ENCODE assay signal across 8 cellular contexts in genomic region chr6:52995913-52996685, GRCh38. TPM values are rescaled to one million over a fixed set of nuclear protein-coding genes. Genes with fewer than 3 reads are reported as not detected.
DNase-seq lines count a peak whose midpoint lies in the region; ATAC-seq, FAIRE-seq and TF ChIP-seq lines count a peak whose summit lies in the region.

No MANE protein-coding gene starts in this region.

- H3K27ac ChIP-seq in CD8-positive, alpha-beta memory T cell (ENCODE audit: low read depth, low read length): no peak overlapping the region
- H3K27ac ChIP-seq in body of pancreas: peak overlapping the region in 3 of 4 donors; percentile 21 to 97 (median 96)

- TF ChIP-seq RAD21 in Ishikawa (IDR thresholded peaks at IDR 0.05; ENCODE audit: low read depth): no peak

- ATAC-seq in SK-N-SH treated with all-trans-retinoic acid at 6 μM for 48 hours: peak; percentile 1; the same call in 2 of the 3 replicates
- no peak for ATAC-seq in body of pancreas

- no peaks in the 10 kb centered on the region for H3K9me3 ChIP-seq in CD8-positive, alpha-beta memory T cell (ENCODE audit: low read length)
- H3K9me3 ChIP-seq in body of pancreas: no peaks in the 10 kb centered on the region

- 17 to 19% methylated on average over 21 of the region's 21 CpGs for WGBS in body of pancreas, 2 donors

- POLR2A ChIA-PET in CD8-positive, alpha-beta memory T cell (lab: Charles Lee): interaction anchor here (1.0 to 2.2 kb wide), 2 partner anchors 12 to 69 kb away, joined by 3 to 13 read pairs; partner anchors contain the start of gene FBXO9

- no peaks in the 10 kb centered on the region for H3K36me3 ChIP-seq in CD8-positive, alpha-beta memory T cell (ENCODE audit: insufficient read depth, low read length)
- H3K36me3 ChIP-seq in body of pancreas (replicated peaks in 1 of 2; ENCODE audit: insufficient read depth in 1 of 2, low read depth in 2 of 2): no peaks in the 10 kb centered on the region

- CTCF ChIA-PET in CD8-positive, alpha-beta memory T cell (lab: Charles Lee): interaction anchor here (0.8 to 2.8 kb wide), 9 partner anchors 11 to 549 kb away, joined by 3 to 32 read pairs (median 4); partner anchors contain the start of genes FBXO9 and GCLC

- peak overlapping the region; percentile 88 to 96 (median 91) for H3K4me3 Mint-ChIP-seq in CD8-positive, alpha-beta memory T cell

- TF ChIP-seq EP300 in Ishikawa (IDR thresholded peaks at IDR 0.05; ENCODE audit: borderline replicate concordance): no peak

- peaks cover 9% of the 10 kb centered on the region for H3K4me1 ChIP-seq in CD8-positive, alpha-beta memory T cell (ENCODE audit: insufficient read depth, low read length)
- peaks cover 14% of the 10 kb centered on the region for H3K4me1 ChIP-seq in body of pancreas

- peaks cover 0 to 6% (median 5%) of the 10 kb centered on the region in 5 donors for H3K9me3 Mint-ChIP-seq in CD8-positive, alpha-beta memory T cell

- H3K27me3 ChIP-seq in CD8-positive, alpha-beta memory T cell (ENCODE audit: insufficient read depth, low read length, poor library complexity, severe bottlenecking): no peaks in the 10 kb centered on the region
- H3K27me3 ChIP-seq in body of pancreas: no peaks in the 10 kb centered on the region

- TF ChIP-seq POLR2A in body of pancreas (IDR thresholded peaks at IDR 0.05) (no peak), GM12892 (IDR thresholded peaks at IDR 0.05; ENCODE audit: low read depth, low read length) (no peak; the same call in 1 of the 2 replicates)

- peaks cover 0 to 10% (median 0%) of the 10 kb centered on the region in 3 donors for H3K36me3 Mint-ChIP-seq in CD8-positive, alpha-beta memory T cell

- no peak for FAIRE-seq in GM12892 (lab: Jason Lieb, UNC)

- peak in 4 of 5 donors; percentile 6 to 54 (median 28) for DNase-seq in CD8-positive, alpha-beta memory T cell
- DNase-seq in body of pancreas (peak in 3 of 4 donors; percentile 22 to 60 (median 29)), iris pigment epithelial cell (ENCODE audit: low read depth) (peak; percentile 92), HPDE6-E6E7 (ENCODE audit: extremely low spot score) (no peak), GM12892 (ENCODE audit: insufficient read length) (no peak)
- peak in 2 of 3 donors; percentile 26 to 29 for DNase-seq in stimulated activated CD4-positive, alpha-beta T cell treated with anti-CD3 and anti-CD28 coated beads, Interleukin-12 subunit alpha, Interleukin-12 subunit beta, amount 100 ng/mL, for 48 hours (ENCODE audit: low read depth in 2 of 3, low spot score in 1 of 3)

- TF ChIP-seq CTCF in body of pancreas (IDR thresholded peaks at IDR 0.05): no peak

- peaks cover 18 to 34% (median 27%) of the 10 kb centered on the region in 3 donors for H3K4me1 Mint-ChIP-seq in CD8-positive, alpha-beta memory T cell

- peak overlapping the region; percentile 79 for H3K4me3 ChIP-seq in CD8-positive, alpha-beta memory T cell (ENCODE audit: low read length)
- no peak overlapping the region for H3K4me3 ChIP-seq in body of pancreas

- H3K27ac Mint-ChIP-seq in CD8-positive, alpha-beta memory T cell: peak overlapping the region; percentile 81 to 100 (median 98)

- intact Hi-C loops in body of pancreas (cut with DNase I): no loop called here

- H3K27me3 Mint-ChIP-seq in CD8-positive, alpha-beta memory T cell: peaks cover 4 to 13% of the 10 kb centered on the region in 2 donors

TF ChIP-seq in Ishikawa, 13 proteins besides CTCF, POLR2A, EP300 and RAD21:
- TF ChIP-seq CEBPB (IDR thresholded peaks at IDR 0.05): no peak
- 0 out of 2 replicates have a peak, but pooled peaks have one; percentile 27 for TF ChIP-seq ZBTB7A (IDR thresholded peaks at IDR 0.05; ENCODE audit: low read depth)
TF ChIP-seq in Ishikawa: peak in this region for 1.

TF ChIP-seq in SK-N-SH treated with all-trans-retinoic acid at 6 μM for 48 hours, 23 proteins besides CTCF, POLR2A, EP300 and RAD21:
- TF ChIP-seq ARNTL (CRISPR knock-in tag; IDR thresholded peaks at IDR 0.05; ENCODE audit: borderline replicate concordance, low read depth): 0 out of 2 replicates have a peak, but pooled peaks have one; percentile 73
- TF ChIP-seq ZC3H10 (CRISPR knock-in tag; IDR thresholded peaks at IDR 0.05): 0 out of 2 replicates have a peak, but pooled peaks have one; percentile 51
- TF ChIP-seq OSR1 (CRISPR knock-in tag; IDR thresholded peaks at IDR 0.05): peak; percentile 78; the same call in 1 of the 2 replicates
- peak; percentile 79 for TF ChIP-seq CREB5 (CRISPR knock-in tag; IDR thresholded peaks at IDR 0.05; ENCODE audit: low read depth)
- TF ChIP-seq ZNF8 (CRISPR knock-in tag; IDR thresholded peaks at IDR 0.05): no peak
- 0 out of 2 replicates have a peak, but pooled peaks have one; percentile 26 for TF ChIP-seq TCF4 (CRISPR knock-in tag; IDR thresholded peaks at IDR 0.05; ENCODE audit: borderline replicate concordance)
- TF ChIP-seq ZNF70 (CRISPR knock-in tag; IDR thresholded peaks at IDR 0.05): no peak
- peak; percentile 62; the same call in 1 of the 2 replicates for TF ChIP-seq CSRNP3 (CRISPR knock-in tag; IDR thresholded peaks at IDR 0.05)
TF ChIP-seq in SK-N-SH treated with all-trans-retinoic acid at 6 μM for 48 hours: peak in this region for 6.

RNA-seq across cellular contexts. Expression of gene GSTA4, which starts 1.0 kb away (rescaled TPM):
- total RNA-seq in CD8-positive, alpha-beta memory T cell: 1 to 10 TPM; 4.9 TPM
- polyA plus RNA-seq in CD8-positive, alpha-beta memory T cell: 4.6 TPM
- total RNA-seq in body of pancreas: 10 to 100 TPM; 13.5 to 27.7 TPM
- 3.5 TPM for polyA plus RNA-seq in GM12892 (2012; ENCODE audit: missing spikeins)

Comparison
In these comparisons a context has a peak if more than half of its experiments do, and no peak if none do; other contexts are left out.
1. DNase-seq: peak in CD8-positive, alpha-beta memory T cell (4 of 5), body of pancreas (3 of 4), iris pigment epithelial cell (single experiment) and stimulated activated CD4-positive, alpha-beta T cell treated with anti-CD3 and anti-CD28 coated beads, Interleukin-12 subunit alpha, Interleukin-12 subunit beta, amount 100 ng/mL, for 48 hours (2 of 3); none in HPDE6-E6E7 (single experiment) and GM12892 (single experiment).